Comparison of ENCODE assay signal across 13 cellular contexts in genomic region chr9:136429683-136430590, GRCh38.
"Had no signal": no experiment of that assay in that cellular context is flagged by ENCODE, and none has a peak within 500 bp of the region (broad histone marks: within the 10 kb centered on the region; RNA-seq: fewer than 3 reads in every experiment).

No MANE protein-coding gene starts in this region.

- H3K36me3 ChIP-seq: neural progenitor cell, ovary had no signal

- ATAC-seq: T-helper 17 cell had no signal

- H3K4me1 ChIP-seq: neural progenitor cell, tibial artery had no signal

- H3K9ac ChIP-seq: neural progenitor cell had no signal

- H3K9me3 ChIP-seq: ovary, tibial artery had no signal

- H3K4me3 Mint-ChIP-seq: activated CD4-positive, alpha-beta T cell treated with anti-CD3 and anti-CD28 coated beads, Interleukin-2, amount 10 ng/mL, durations not matched to agents 7 days and 5 days; activated naive CD4-positive, alpha-beta T cell treated with anti-CD3 and anti-CD28 coated beads, Interleukin-2, amount 10 ng/mL, durations not matched to agents 7 days and 5 days; brain; neural progenitor cell; T-helper 17 cell had no signal

- H3K4me2 ChIP-seq: neural progenitor cell had no signal

- H3K4me1 Mint-ChIP-seq: activated CD4-positive, alpha-beta T cell treated with anti-CD3 and anti-CD28 coated beads, Interleukin-2, amount 10 ng/mL, durations not matched to agents 7 days and 5 days; activated naive CD4-positive, alpha-beta T cell treated with anti-CD3 and anti-CD28 coated beads, Interleukin-2, amount 10 ng/mL, durations not matched to agents 7 days and 5 days; brain; neural progenitor cell had no signal

- H3K27me3 Mint-ChIP-seq: activated CD4-positive, alpha-beta T cell treated with anti-CD3 and anti-CD28 coated beads, Interleukin-2, amount 10 ng/mL, durations not matched to agents 7 days and 5 days; activated naive CD4-positive, alpha-beta T cell treated with anti-CD3 and anti-CD28 coated beads, Interleukin-2, amount 10 ng/mL, durations not matched to agents 7 days and 5 days; brain; T-helper 17 cell had no signal

- H3K27me3 ChIP-seq: neural progenitor cell, ovary, tibial artery had no signal

- H3K27ac Mint-ChIP-seq: activated CD4-positive, alpha-beta T cell treated with anti-CD3 and anti-CD28 coated beads, Interleukin-2, amount 10 ng/mL, durations not matched to agents 7 days and 5 days; activated naive CD4-positive, alpha-beta T cell treated with anti-CD3 and anti-CD28 coated beads, Interleukin-2, amount 10 ng/mL, durations not matched to agents 7 days and 5 days; activated T-helper 2 cell treated with anti-CD3 and anti-CD28 coated beads, Interferon-gamma antibody, Interleukin-2, Interleukin-4, amounts not matched to agents 10 μg/mL and 5 μg/mL and 100 μg/mL, durations not matched to agents 14 hours and 24 hours and 36 hours; neural progenitor cell; T-helper 17 cell had no signal

- H3K4me3 ChIP-seq: neural progenitor cell, ovary, skin epidermis, tibial artery had no signal

- H3K9me3 Mint-ChIP-seq: activated CD4-positive, alpha-beta T cell treated with anti-CD3 and anti-CD28 coated beads, Interleukin-2, amount 10 ng/mL, durations not matched to agents 7 days and 5 days; activated naive CD4-positive, alpha-beta T cell treated with anti-CD3 and anti-CD28 coated beads, Interleukin-2, amount 10 ng/mL, durations not matched to agents 7 days and 5 days; activated T-helper 2 cell treated with anti-CD3 and anti-CD28 coated beads, Interferon-gamma antibody, Interleukin-2, Interleukin-4, amounts not matched to agents 10 μg/mL and 5 μg/mL and 100 μg/mL, durations not matched to agents 14 hours and 24 hours and 36 hours; brain; neural progenitor cell had no signal

- DNase-seq: activated CD4-positive, alpha-beta T cell treated with anti-CD3 and anti-CD28 coated beads, Interleukin-2, amount 10 ng/mL, durations not matched to agents 7 days and 5 days; activated CD4-positive, CD25-positive, alpha-beta regulatory T cell; activated CD8-positive, alpha-beta memory T cell treated with anti-CD3 and anti-CD28 coated beads for 24 hours; activated naive CD4-positive, alpha-beta T cell treated with anti-CD3 and anti-CD28 coated beads, Interleukin-2, amount 10 ng/mL, durations not matched to agents 7 days and 5 days; amniotic stem cell; cerebellar nuclear complex; ovary; T-helper 17 cell; tibial artery had no signal

- H3K27ac ChIP-seq: ovary, skin epidermis, tibial artery had no signal
